12 cellular contexts compared by ENCODE assay signal in genomic region chr1:232598837-232599177, GRCh38. TPM values are rescaled to one million over a fixed set of nuclear protein-coding genes. Genes with fewer than 3 reads are reported as not detected.
DNase-seq lines count a peak whose midpoint lies in the region; ATAC-seq and TF ChIP-seq lines count a peak whose summit lies in the region.
"Had no signal": no experiment of that assay in that cellular context is flagged by ENCODE, and none has a peak within 500 bp of the region (broad histone marks: within the 10 kb centered on the region; RNA-seq: fewer than 3 reads in every experiment).

No MANE protein-coding gene starts in this region.

- H3K4me2 ChIP-seq in PC-3 (ENCODE audit: low read length): no peak overlapping the region

- H3K4me1 ChIP-seq in CD8-positive, alpha-beta memory T cell (ENCODE audit: insufficient read depth, low read length): peaks cover 7% of the 10 kb centered on the region
- H3K4me1 ChIP-seq in PC-3 (ENCODE audit: insufficient read depth, low read length) (peaks cover 18% of the 10 kb centered on the region), ascending aorta (no peaks in the 10 kb centered on the region), foreskin keratinocyte (no peaks in the 10 kb centered on the region)

- no peaks in the 10 kb centered on the region for H3K36me3 ChIP-seq in CD8-positive, alpha-beta memory T cell (ENCODE audit: insufficient read depth, low read length)
- H3K36me3 ChIP-seq in PC-3 (ENCODE audit: low read depth, low read length): no peaks in the 10 kb centered on the region
- no peaks in the 10 kb centered on the region for H3K36me3 ChIP-seq in ascending aorta

- no peak overlapping the region for H3K27ac ChIP-seq in CD8-positive, alpha-beta memory T cell (ENCODE audit: low read depth, low read length)
- H3K27ac ChIP-seq in PC-3 (ENCODE audit: low read length) (no peak overlapping the region), ascending aorta (no peak overlapping the region), foreskin keratinocyte (no peak overlapping the region)

- CTCF ChIA-PET in activated CD8-positive, alpha-beta memory T cell treated with anti-CD3 and anti-CD28 coated beads, Interleukin-2, amount 10 ng/mL, durations not matched to agents 7 days and 5 days (lab: Charles Lee): interaction anchor here (0.7 to 1.2 kb wide), 4 partner anchors 12 to 822 kb away, joined by 3 to 6 read pairs (median 3); no protein-coding TSS in a partner anchor
- CTCF ChIA-PET in CD8-positive, alpha-beta memory T cell (lab: Charles Lee): interaction anchor here (0.6 to 1.9 kb wide), 3 partner anchors 10 to 42 kb away, joined by 3 to 8 read pairs (median 3); no protein-coding TSS in a partner anchor
- CTCF ChIA-PET in PC-3 (lab: Charles Lee): no interaction called here

- no peak overlapping the region for H3K4me3 Mint-ChIP-seq in activated CD8-positive, alpha-beta memory T cell treated with anti-CD3 and anti-CD28 coated beads, Interleukin-2, amount 10 ng/mL, durations not matched to agents 7 days and 5 days
- H3K4me3 Mint-ChIP-seq in CD8-positive, alpha-beta memory T cell: peak overlapping the region in 4 of 7 donors; percentile 17 to 75 (median 55)
- no peak overlapping the region for H3K4me3 Mint-ChIP-seq in progenitor cell of endocrine pancreas (ENCODE audit: low read depth)

- peaks cover 6% of the 10 kb centered on the region for H3K36me3 Mint-ChIP-seq in activated CD8-positive, alpha-beta memory T cell treated with anti-CD3 and anti-CD28 coated beads, Interleukin-2, amount 10 ng/mL, durations not matched to agents 7 days and 5 days
- H3K36me3 Mint-ChIP-seq in CD8-positive, alpha-beta memory T cell: peaks cover 0 to 3% (median 0%) of the 10 kb centered on the region in 3 donors
- H3K36me3 Mint-ChIP-seq in progenitor cell of endocrine pancreas (ENCODE audit: insufficient read depth): peaks cover 2% of the 10 kb centered on the region

- no peaks in the 10 kb centered on the region for H3K79me2 ChIP-seq in PC-3 (ENCODE audit: low read length)

- H3K27me3 ChIP-seq in CD8-positive, alpha-beta memory T cell (ENCODE audit: insufficient read depth, low read length, poor library complexity, severe bottlenecking): no peaks in the 10 kb centered on the region
- H3K27me3 ChIP-seq in PC-3 (ENCODE audit: low read length) (no peaks in the 10 kb centered on the region), ascending aorta (no peaks in the 10 kb centered on the region), foreskin keratinocyte (no peaks in the 10 kb centered on the region)
- H3K27me3 ChIP-seq: MG63 had no signal

- ATAC-seq in activated CD8-positive, alpha-beta memory T cell treated with anti-CD3 and anti-CD28 coated beads, Interleukin-2, amount 10 ng/mL, durations not matched to agents 7 days and 5 days: no peak
- ATAC-seq in PC-3 (peak; percentile 36), HG03457 (IDR thresholded peaks at IDR 0.05; ENCODE audit: unreplicated experiment) (no peak), foreskin keratinocyte (no peak)

- no TSS peak for BruUV-seq in PC-3 (replicated peaks; lab: Mats Ljungman, UMichigan)

- POLR2A ChIA-PET in CD8-positive, alpha-beta memory T cell (lab: Charles Lee): interaction anchor here (0.6 to 0.7 kb wide), 2 partner anchors 92 to 544 kb away, joined by 3 to 6 read pairs; no protein-coding TSS in a partner anchor
- POLR2A ChIA-PET in PC-3 (lab: Charles Lee; ENCODE audit: unreplicated experiment): no interaction called here

- peak overlapping the region; percentile 73 for H3K27ac Mint-ChIP-seq in activated CD8-positive, alpha-beta memory T cell treated with anti-CD3 and anti-CD28 coated beads, Interleukin-2, amount 10 ng/mL, durations not matched to agents 7 days and 5 days
- H3K27ac Mint-ChIP-seq in CD8-positive, alpha-beta memory T cell: peak overlapping the region in 7 of 8 donors; percentile 63 to 90 (median 83)
- H3K27ac Mint-ChIP-seq in progenitor cell of endocrine pancreas: peak overlapping the region; percentile 69

- H3K4me3 ChIP-seq in CD8-positive, alpha-beta memory T cell (ENCODE audit: low read length): no peak overlapping the region
- H3K4me3 ChIP-seq in PC-3 (ENCODE audit: low read length): no peak overlapping the region
- H3K4me3 ChIP-seq in ascending aorta: no peak overlapping the region
- H3K4me3 ChIP-seq: MG63 had no signal

- H4K20me1 ChIP-seq in PC-3 (ENCODE audit: low read length): no peaks in the 10 kb centered on the region

- TF ChIP-seq CTCF in PC-3 (conservative IDR thresholded peaks at IDR 0.05; ENCODE audit: low read depth, low read length) (no peak), progenitor cell of endocrine pancreas (IDR thresholded peaks at IDR 0.05; ENCODE audit: unreplicated experiment) (no peak), ascending aorta (IDR thresholded peaks at IDR 0.05) (no peak), foreskin keratinocyte (conservative IDR thresholded peaks at IDR 0.05) (no peak)

- peaks cover 2% of the 10 kb centered on the region for H3K9me3 Mint-ChIP-seq in activated CD8-positive, alpha-beta memory T cell treated with anti-CD3 and anti-CD28 coated beads, Interleukin-2, amount 10 ng/mL, durations not matched to agents 7 days and 5 days (ENCODE audit: low read depth)
- H3K9me3 Mint-ChIP-seq in CD8-positive, alpha-beta memory T cell: no peaks in the 10 kb centered on the region
- H3K9me3 Mint-ChIP-seq in progenitor cell of endocrine pancreas (ENCODE audit: low read depth): no peaks in the 10 kb centered on the region

- no peak overlapping the region for H2AFZ ChIP-seq in PC-3 (ENCODE audit: low read length)

- peaks cover 40% of the 10 kb centered on the region for H3K4me1 Mint-ChIP-seq in activated CD8-positive, alpha-beta memory T cell treated with anti-CD3 and anti-CD28 coated beads, Interleukin-2, amount 10 ng/mL, durations not matched to agents 7 days and 5 days
- peaks cover 44 to 59% (median 54%) of the 10 kb centered on the region in 3 donors for H3K4me1 Mint-ChIP-seq in CD8-positive, alpha-beta memory T cell
- H3K4me1 Mint-ChIP-seq in progenitor cell of endocrine pancreas (ENCODE audit: low read depth): peaks cover 40% of the 10 kb centered on the region

- H3K9me3 ChIP-seq in CD8-positive, alpha-beta memory T cell (ENCODE audit: low read length): no peaks in the 10 kb centered on the region
- H3K9me3 ChIP-seq in PC-3 (ENCODE audit: low read length): no peaks in the 10 kb centered on the region
- no peaks in the 10 kb centered on the region for H3K9me3 ChIP-seq in ascending aorta
- H3K9me3 ChIP-seq: MG63 had no signal

- no peaks in the 10 kb centered on the region for H3K27me3 Mint-ChIP-seq in activated CD8-positive, alpha-beta memory T cell treated with anti-CD3 and anti-CD28 coated beads, Interleukin-2, amount 10 ng/mL, durations not matched to agents 7 days and 5 days
- no peaks in the 10 kb centered on the region for H3K27me3 Mint-ChIP-seq in CD8-positive, alpha-beta memory T cell
- H3K27me3 Mint-ChIP-seq in progenitor cell of endocrine pancreas: no peaks in the 10 kb centered on the region

- H3K9ac ChIP-seq in PC-3 (ENCODE audit: low read length): no peak overlapping the region

- H3K9me2 ChIP-seq in PC-3 (replicated peaks; ENCODE audit: low read length): no peaks in the 10 kb centered on the region

- no peak for DNase-seq in activated CD8-positive, alpha-beta memory T cell treated with anti-CD3 and anti-CD28 coated beads, Interleukin-2, amount 10 ng/mL, durations not matched to agents 7 days and 5 days
- no peak for DNase-seq in activated CD8-positive, alpha-beta memory T cell treated with anti-CD3 and anti-CD28 coated beads, Interleukin-2, amount 50 U/mL, for 4 hours
- DNase-seq in CD8-positive, alpha-beta memory T cell: no peak
- no peak for DNase-seq in PC-3
- no peak for DNase-seq in progenitor cell of endocrine pancreas (ENCODE audit: low spot score, unreplicated experiment)
- no peak for DNase-seq in ascending aorta (ENCODE audit: low spot score in 2 of 2)
- DNase-seq in foreskin keratinocyte: no peak
- DNase-seq: DMS 273 treated with DMSO at 0.1 percent for 48 hours, KG1, MG63, NCI-H1105 treated with DMSO at 0.1 percent for 48 hours had no signal

- H3F3A ChIP-seq in PC-3 (ENCODE audit: low read length, unreplicated experiment): no peaks in the 10 kb centered on the region

- intact Hi-C loops in PC-3 (cut with micrococcal nuclease) (no loop called here), ascending aorta (cut with DNase I) (no loop called here)

RNA-seq across cellular contexts. Expression of gene SIPA1L2, which starts 31.1 kb away (rescaled TPM):
- total RNA-seq in activated CD8-positive, alpha-beta memory T cell treated with anti-CD3 and anti-CD28 coated beads, Interleukin-2, amount 10 ng/mL, durations not matched to agents 7 days and 5 days: under 1 TPM; 0.41 to 0.91 TPM
- total RNA-seq in CD8-positive, alpha-beta memory T cell: 10 to 100 TPM in 1 of 2 experiments, 1 to 10 TPM in 1; 10.0 to 12.2 TPM
- 1.4 TPM for polyA plus RNA-seq in CD8-positive, alpha-beta memory T cell
- total RNA-seq in PC-3 (2014; rRNA removed) (8.9 and 9.8 TPM in 2 replicates), progenitor cell of endocrine pancreas (37.6 and 41.0 TPM in 2 replicates), ascending aorta (18.1 TPM), foreskin keratinocyte (1.2 and 1.3 TPM in 2 replicates)
- 0.20 and 0.26 TPM in 2 replicates for polyA plus RNA-seq in foreskin keratinocyte

Comparison
In these comparisons a context has a peak if more than half of its experiments do, and no peak if none do; other contexts are left out.
1. H3K4me3 Mint-ChIP-seq: peak in CD8-positive, alpha-beta memory T cell (4 of 7); none in activated CD8-positive, alpha-beta memory T cell treated with anti-CD3 and anti-CD28 coated beads, Interleukin-2, amount 10 ng/mL, durations not matched to agents 7 days and 5 days (single experiment) and progenitor cell of endocrine pancreas (single experiment).
2. Peak in every context shown above with its lines, with median percentiles within 50 percentile points of each other: H3K27ac Mint-ChIP-seq.